In genomic region chr5:116765441-116765840, GRCh38 we compare ENCODE assay signal across 2 cellular contexts.
TF ChIP-seq lines count a peak whose summit lies in the region.

No MANE protein-coding gene starts in this region.

TF ChIP-seq in A549, 52 proteins besides CTCF, POLR2A, EP300 and RAD21 (continued from another document):
- TF ChIP-seq PBX3 (IDR thresholded peaks at IDR 0.05) = no peak
- no peak for TF ChIP-seq BCL3 (IDR thresholded peaks at IDR 0.05)
- no peak for TF ChIP-seq HEYL (CRISPR knock-in tag; IDR thresholded peaks at IDR 0.05)
- TF ChIP-seq HDAC2 (IDR thresholded peaks at IDR 0.05) = no peak
- TF ChIP-seq REST (IDR thresholded peaks at IDR 0.05) = no peak
- no peak for TF ChIP-seq RNF2 (IDR thresholded peaks at IDR 0.05; ENCODE audit: borderline replicate concordance, low read depth)
- TF ChIP-seq MAZ (IDR thresholded peaks at IDR 0.05; ENCODE audit: borderline replicate concordance, low read depth, low read length) = no peak
- no peak for TF ChIP-seq HOXA7 (CRISPR knock-in tag; IDR thresholded peaks at IDR 0.05)
- TF ChIP-seq TP53 (CRISPR knock-in tag; IDR thresholded peaks at IDR 0.05) = no peak
- TF ChIP-seq MYC (IDR thresholded peaks at IDR 0.05; ENCODE audit: borderline replicate concordance, low read length) = no peak
- no peak for TF ChIP-seq CEBPB (IDR thresholded peaks at IDR 0.05)
- no peak for TF ChIP-seq HOXB5 (CRISPR knock-in tag; IDR thresholded peaks at IDR 0.05)
- no peak for TF ChIP-seq TFCP2L1 (CRISPR knock-in tag; IDR thresholded peaks at IDR 0.05)
- TF ChIP-seq NFE2L2 (conservative IDR thresholded peaks at IDR 0.05; ENCODE audit: low read length) = no peak
- TF ChIP-seq NR3C1 (IDR thresholded peaks at IDR 0.05) = no peak
- TF ChIP-seq PHF8 (IDR thresholded peaks at IDR 0.05; ENCODE audit: borderline replicate concordance, low read depth) = no peak
- no peak for TF ChIP-seq HES2 (IDR thresholded peaks at IDR 0.05)

TF ChIP-seq in HCT116, 20 proteins besides CTCF, POLR2A, EP300 and RAD21 (continued from another document):
- TF ChIP-seq REST (IDR thresholded peaks at IDR 0.05; ENCODE audit: low read depth) (no peak), MAX (IDR thresholded peaks at IDR 0.05) (no peak), EZH2 (IDR thresholded peaks at IDR 0.05) (no peak), CBX3 (IDR thresholded peaks at IDR 0.05; ENCODE audit: low read depth) (no peak)
